Comparison of ENCODE assay signal across 22 cellular contexts in the genomic region with DNA sequence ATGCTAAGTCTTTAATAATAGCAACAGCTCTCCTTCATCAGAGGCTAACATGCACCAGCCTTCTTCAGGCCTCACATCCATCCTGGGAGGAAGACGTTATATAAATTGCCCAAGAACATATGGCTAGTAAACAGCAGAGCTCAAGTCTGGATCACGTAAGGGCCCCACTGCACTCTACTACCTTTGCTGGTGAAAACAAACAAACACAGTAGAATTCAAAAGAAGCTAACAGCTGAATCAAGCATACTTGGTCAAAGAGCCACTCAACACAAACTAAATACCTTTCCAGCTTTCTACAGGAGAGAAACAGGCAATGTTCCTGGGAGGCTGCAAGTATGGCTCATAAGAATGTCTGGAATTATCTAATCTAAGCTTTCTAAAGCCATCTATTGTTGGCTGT.
"Had no signal": no experiment of that assay in that cellular context is flagged by ENCODE, and none has a peak within 500 bp of the region (broad histone marks: within the 10 kb centered on the region; RNA-seq: fewer than 3 reads in every experiment).

No MANE protein-coding gene starts in this region.

- H3K4me1 ChIP-seq: prostate gland had no signal

- H3K9me3 Mint-ChIP-seq: stimulated activated effector memory CD8-positive, alpha-beta T cell treated with anti-CD3 and anti-CD28 coated beads, Interleukin-12 subunit alpha, Interleukin-12 subunit beta, amount 100 ng/mL, for 72 hours had no signal

- FAIRE-seq: endometrium had no signal

- H3K27ac Mint-ChIP-seq: naive thymus-derived CD8-positive, alpha-beta T cell; stimulated activated effector memory CD8-positive, alpha-beta T cell treated with anti-CD3 and anti-CD28 coated beads, Interleukin-12 subunit alpha, Interleukin-12 subunit beta, amount 100 ng/mL, for 72 hours had no signal

- H3K4me3 Mint-ChIP-seq: naive thymus-derived CD8-positive, alpha-beta T cell; neural crest cell; stimulated activated effector memory CD8-positive, alpha-beta T cell treated with anti-CD3 and anti-CD28 coated beads, Interleukin-12 subunit alpha, Interleukin-12 subunit beta, amount 100 ng/mL, for 72 hours had no signal

- H3K36me3 ChIP-seq: gastrocnemius medialis, ovary, prostate gland, right lobe of liver had no signal

- H3K27me3 ChIP-seq: gastrocnemius medialis, ovary, right lobe of liver, tibial artery had no signal

- H3K27ac ChIP-seq: dorsolateral prefrontal cortex, gastrocnemius medialis, ovary, prostate gland, right lobe of liver, tibial artery had no signal

- H3K4me1 Mint-ChIP-seq: naive thymus-derived CD8-positive, alpha-beta T cell; stimulated activated effector memory CD8-positive, alpha-beta T cell treated with anti-CD3 and anti-CD28 coated beads, Interleukin-12 subunit alpha, Interleukin-12 subunit beta, amount 100 ng/mL, for 72 hours had no signal

- H3K9me3 ChIP-seq: gastrocnemius medialis, ovary, prostate gland, right lobe of liver, tibial artery had no signal

- H3K36me3 Mint-ChIP-seq: naive thymus-derived CD8-positive, alpha-beta T cell; stimulated activated effector memory CD8-positive, alpha-beta T cell treated with anti-CD3 and anti-CD28 coated beads, Interleukin-12 subunit alpha, Interleukin-12 subunit beta, amount 100 ng/mL, for 72 hours had no signal

- H3K4me3 ChIP-seq: dorsolateral prefrontal cortex, gastrocnemius medialis, lung, ovary, prostate gland, right lobe of liver, tibial artery had no signal

- DNase-seq: central memory CD4-positive, alpha-beta T cell; cortex of kidney; dorsolateral prefrontal cortex; effector memory CD4-positive, alpha-beta T cell; gastrocnemius medialis; glutamatergic neuron; islet precursor cell; mesendoderm; naive thymus-derived CD8-positive, alpha-beta T cell; ovary; right lobe of liver; stimulated activated CD4-positive, alpha-beta T cell treated with anti-CD3 and anti-CD28 coated beads, Interleukin-4, amount 100 ng/mL, for 1 hour; stimulated activated CD8-positive, alpha-beta memory T cell treated with anti-CD3 and anti-CD28 coated beads, Interleukin-4, amount 100 ng/mL, for 48 hours; stimulated activated naive CD8-positive, alpha-beta T cell treated with anti-CD3 and anti-CD28 coated beads, Interleukin-15, Interleukin-2, amounts not matched to agents 100 U/mL and 50 U/mL, for 24 hours; tibial artery had no signal

- ATAC-seq: esophagus mucosa; gastrocnemius medialis; left lobe of liver; naive thymus-derived CD8-positive, alpha-beta T cell; right lobe of liver; stimulated activated effector memory CD8-positive, alpha-beta T cell treated with anti-CD3 and anti-CD28 coated beads, Interleukin-12 subunit alpha, Interleukin-12 subunit beta, amount 100 ng/mL, for 72 hours; stimulated activated naive CD8-positive, alpha-beta T cell treated with anti-CD3 and anti-CD28 coated beads, Interleukin-15, Interleukin-2, amounts not matched to agents 100 U/mL and 50 U/mL, for 24 hours had no signal
